Comparison of ENCODE assay signal across 8 cellular contexts in the genomic region with DNA sequence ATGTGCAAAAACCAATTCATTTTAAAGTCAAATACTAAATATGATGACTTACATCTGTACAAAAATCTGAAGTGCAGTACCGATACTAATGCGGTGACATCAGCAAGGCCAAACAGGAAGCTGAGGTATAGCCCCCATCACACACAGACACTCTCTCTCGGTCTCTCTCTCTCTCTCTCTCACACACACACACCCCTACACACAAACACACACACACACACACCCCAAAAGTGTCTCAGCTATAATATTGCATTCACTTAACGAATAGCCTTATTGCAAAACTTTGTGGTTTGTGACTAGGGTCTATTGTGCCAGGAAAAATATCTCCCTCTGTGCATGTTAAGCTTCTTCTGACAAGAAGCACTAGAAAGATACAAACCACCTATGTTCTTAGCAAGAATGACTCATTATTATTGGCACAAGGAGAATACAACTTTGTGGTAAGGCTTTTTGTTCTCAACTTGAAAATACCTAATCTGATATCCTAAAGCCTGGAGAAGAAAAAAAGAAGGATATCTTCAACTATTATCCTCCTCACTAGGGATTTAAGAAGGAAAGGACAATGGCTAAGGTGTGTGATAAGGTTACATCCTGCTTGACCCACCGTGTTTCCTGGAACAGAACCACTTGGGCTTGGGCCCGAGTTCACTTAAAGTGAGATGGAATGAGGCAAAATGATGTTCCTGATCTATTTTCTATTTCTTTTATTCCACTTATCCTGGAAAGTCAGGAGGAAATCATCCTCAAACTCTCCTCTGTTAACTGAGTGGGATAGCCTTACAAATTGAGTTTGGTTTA.
DNase-seq lines count a peak whose midpoint lies in the region; ATAC-seq, FAIRE-seq and TF ChIP-seq lines count a peak whose summit lies in the region.

No MANE protein-coding gene starts in this region.

- BruUV-seq in PC-3 (replicated peaks; lab: Mats Ljungman, UMichigan): no TSS peak

- peak overlapping the region; percentile 53 for H3K4me2 ChIP-seq in PC-3 (ENCODE audit: low read length)

- no peaks in the 10 kb centered on the region for H3K9me2 ChIP-seq in PC-3 (replicated peaks; ENCODE audit: low read length)

- DNase-seq in GM18507 (ENCODE audit: extremely low spot score, insufficient read length, low read depth): peak; percentile 17
- peak; percentile 76 for DNase-seq in PC-3
- DNase-seq in adipocyte (ENCODE audit: low read depth): peak; percentile 95
- peak in 1 of 3 donors; percentile 29 for DNase-seq in mucosa of descending colon
- no peak for DNase-seq in aorta
- DNase-seq in nucleus accumbens (lab: John Stamatoyannopoulos, UW): no peak
- DNase-seq in NCI-H524 (lab: John Stamatoyannopoulos, UW): no peak

- no peaks in the 10 kb centered on the region for H3F3A ChIP-seq in PC-3 (ENCODE audit: low read length, unreplicated experiment)

- H3K36me3 ChIP-seq in PC-3 (ENCODE audit: low read depth, low read length) (no peaks in the 10 kb centered on the region), adipocyte (ENCODE audit: control insufficient read depth, insufficient read depth, low read length, severe bottlenecking) (no peaks in the 10 kb centered on the region), mucosa of descending colon (ENCODE audit: low read depth) (no peaks in the 10 kb centered on the region), aorta (ENCODE audit: control insufficient read depth in 1 of 2, insufficient read depth in 2 of 2, low read length in 1 of 2) (no peaks in the 10 kb centered on the region)

- no peaks in the 10 kb centered on the region for H4K20me1 ChIP-seq in PC-3 (ENCODE audit: low read length)

- no peak for TF ChIP-seq CTCF in PC-3 (conservative IDR thresholded peaks at IDR 0.05; ENCODE audit: low read depth, low read length)
- no peak for TF ChIP-seq CTCF in mucosa of descending colon (IDR thresholded peaks at IDR 0.05)

- H3K9me3 ChIP-seq in PC-3 (ENCODE audit: low read length) (no peaks in the 10 kb centered on the region), adipocyte (ENCODE audit: control insufficient read depth, low read length) (no peaks in the 10 kb centered on the region), mucosa of descending colon (no peaks in the 10 kb centered on the region), aorta (ENCODE audit: control insufficient read depth, low read length) (no peaks in the 10 kb centered on the region)

- 41 to 43% methylated on average over 6 of the region's 6 CpGs for WGBS in aorta, 2 donors

- peaks cover 16% of the 10 kb centered on the region for H3K4me1 ChIP-seq in PC-3 (ENCODE audit: insufficient read depth, low read length)
- H3K4me1 ChIP-seq in adipocyte (ENCODE audit: control insufficient read depth, insufficient read depth, low read length): peaks cover 18% of the 10 kb centered on the region
- H3K4me1 ChIP-seq in mucosa of descending colon (ENCODE audit: low read depth): no peaks in the 10 kb centered on the region
- H3K4me1 ChIP-seq in aorta (ENCODE audit: control insufficient read depth in 1 of 2, insufficient read depth in 2 of 2, low read length in 2 of 2): peaks cover 7 to 13% of the 10 kb centered on the region in 2 donors

- H3K27ac ChIP-seq in PC-3 (ENCODE audit: low read length) (peak overlapping the region; percentile 59), aorta (ENCODE audit: low read depth in 1 of 2, low read length in 2 of 2) (peak overlapping the region; percentile 9 to 76)

- no peak overlapping the region for H3K9ac ChIP-seq in PC-3 (ENCODE audit: low read length)
- H3K9ac ChIP-seq in adipocyte (ENCODE audit: low read length): no peak overlapping the region

- peak; percentile 96 for ATAC-seq in HG02763 (IDR thresholded peaks at IDR 0.05; ENCODE audit: unreplicated experiment)
- ATAC-seq in PC-3: peak; percentile 79
- ATAC-seq in mucosa of descending colon: peak; percentile 91
- ATAC-seq in aorta (ENCODE audit: low FRiP score): peak; percentile 72

- peak overlapping the region; percentile 7; the same call in 1 of the 2 replicates for H2AFZ ChIP-seq in PC-3 (ENCODE audit: low read length)

- FAIRE-seq in GM18507 (lab: Jason Lieb, UNC): peak; percentile 95

- H3K79me2 ChIP-seq in PC-3 (ENCODE audit: low read length): no peaks in the 10 kb centered on the region

- H3K27me3 ChIP-seq in PC-3 (ENCODE audit: low read length): no peaks in the 10 kb centered on the region
- H3K27me3 ChIP-seq in adipocyte (replicated peaks; ENCODE audit: control insufficient read depth, insufficient read depth, low read length): no peaks in the 10 kb centered on the region
- H3K27me3 ChIP-seq in aorta (ENCODE audit: control insufficient read depth in 1 of 2, insufficient read depth in 2 of 2, low read length in 1 of 2): no peaks in the 10 kb centered on the region

- intact Hi-C loops in PC-3 (cut with micrococcal nuclease): no loop called here
- intact Hi-C loops in mucosa of descending colon (cut with DNase I, micrococcal nuclease): no loop called here
- intact Hi-C loops in aorta (cut with DNase I): no loop called here

- CTCF ChIA-PET in PC-3 (lab: Charles Lee): no interaction called here

- H3K4me3 ChIP-seq in PC-3 (ENCODE audit: low read length) (no peak overlapping the region; the same call in 1 of the 2 replicates), adipocyte (ENCODE audit: low read length) (no peak overlapping the region), mucosa of descending colon (no peak overlapping the region), aorta (ENCODE audit: low read length in 2 of 2) (no peak overlapping the region)

- POLR2A ChIA-PET in PC-3 (lab: Charles Lee; ENCODE audit: unreplicated experiment): no interaction called here

Comparison
In these comparisons a context has a peak if more than half of its experiments do, and no peak if none do; other contexts are left out.
1. DNase-seq: peak in GM18507 (single experiment), PC-3 (single experiment) and adipocyte (single experiment); none in aorta (0 of 2), nucleus accumbens (0 of 56) and NCI-H524 (0 of 2).
2. Peak in every context shown above with its lines, with median percentiles within 50 percentile points of each other: ATAC-seq.